ENCODE assay signal across 1 cellular context in the genomic region with DNA sequence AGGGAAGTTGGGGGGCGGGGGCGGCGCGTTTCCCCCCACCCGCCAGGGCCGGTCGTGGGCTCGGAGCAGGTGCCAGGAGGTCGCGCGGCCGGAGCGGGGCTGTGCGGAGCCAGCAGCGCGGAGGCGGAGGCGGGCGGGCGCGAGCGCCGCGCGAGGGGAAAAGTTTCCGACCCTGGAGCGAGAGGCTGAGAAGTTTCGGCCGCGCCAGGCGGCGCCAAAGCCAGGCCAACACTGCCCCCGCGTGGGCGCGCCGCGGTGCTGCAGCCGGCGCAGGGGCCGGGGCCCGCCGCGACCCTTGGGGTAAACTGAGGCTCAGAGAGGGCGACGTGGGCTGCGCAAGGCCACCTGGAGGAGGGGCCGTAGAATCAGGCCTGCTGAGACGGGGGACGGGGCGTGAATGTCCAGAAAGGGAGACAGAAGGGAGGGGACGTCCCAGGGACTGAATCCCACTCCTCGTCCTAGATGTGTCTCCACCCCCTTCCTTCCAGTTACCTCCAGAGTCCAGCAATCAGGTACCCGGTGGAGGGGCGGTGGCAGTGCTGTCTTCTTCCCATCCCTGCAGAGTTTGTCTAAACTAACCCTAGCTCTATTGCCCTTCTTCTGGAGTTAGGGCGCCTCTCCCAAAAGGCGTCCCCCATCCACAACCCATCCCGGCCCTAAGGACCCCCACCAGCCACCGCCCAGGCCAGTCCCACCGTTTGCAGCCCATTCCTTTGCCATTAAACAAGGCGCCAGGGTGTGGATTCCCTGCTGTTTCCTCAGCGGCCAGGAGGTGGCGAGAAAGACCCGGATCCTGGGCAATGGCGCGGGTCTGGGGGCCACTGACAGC.
TF ChIP-seq lines count a peak whose summit lies in the region.

No MANE protein-coding gene starts in this region.

TF ChIP-seq in K562, 482 proteins besides CTCF, POLR2A, EP300 and RAD21 (continues in another document):
- TF ChIP-seq XRCC5 (IDR thresholded peaks at IDR 0.05; ENCODE audit: low read depth, low read length) (no peak), NCOA1 (IDR thresholded peaks at IDR 0.05; ENCODE audit: low read depth) (no peak), ZNF766 (CRISPR knock-in tag; conservative IDR thresholded peaks at IDR 0.05) (no peak), ZNF707 (CRISPR knock-in tag; conservative IDR thresholded peaks at IDR 0.05) (no peak), ZNF274 (IDR thresholded peaks at IDR 0.05; ENCODE audit: borderline replicate concordance, low read depth, low read length) (no peak), STAT5B (CRISPR knock-in tag; IDR thresholded peaks at IDR 0.05) (no peak), EP400 (IDR thresholded peaks at IDR 0.05) (no peak), CBFB (CRISPR knock-in tag; IDR thresholded peaks at IDR 0.05) (0 out of 2 replicates have a peak, but pooled peaks have one; percentile 57), MTA3 (IDR thresholded peaks at IDR 0.05; ENCODE audit: borderline replicate concordance) (peak; percentile 90; the same call in 1 of the 2 replicates), POLR2H (tag; IDR thresholded peaks at IDR 0.05; ENCODE audit: low read depth) (no peak), ZC3H11A (IDR thresholded peaks at IDR 0.05; ENCODE audit: low read depth, low read length) (no peak), ZNF507 (tag; conservative IDR thresholded peaks at IDR 0.05) (no peak), TEAD2 (tag; IDR thresholded peaks at IDR 0.05) (no peak), MYC (IDR thresholded peaks at IDR 0.05; ENCODE audit: low read depth, low read length) (peak; percentile 45), MYC (CRISPR knock-in tag; IDR thresholded peaks at IDR 0.05; ENCODE audit: borderline replicate concordance, low read depth) (no peak), WHSC1 (IDR thresholded peaks at IDR 0.05; ENCODE audit: low read length) (no peak), ZKSCAN3 (CRISPR knock-in tag; IDR thresholded peaks at IDR 0.05) (no peak), PML (IDR thresholded peaks at IDR 0.05; ENCODE audit: low read length) (no peak), CTBP1 (IDR thresholded peaks at IDR 0.05; ENCODE audit: borderline replicate concordance) (peak; percentile 86), MCM3 (IDR thresholded peaks at IDR 0.05) (no peak), ZBTB17 (CRISPR knock-in tag; IDR thresholded peaks at IDR 0.05) (no peak), NEUROD1 (IDR thresholded peaks at IDR 0.05; ENCODE audit: borderline replicate concordance, low read depth, low read length, partially characterized antibody) (no peak), CBX2 (IDR thresholded peaks at IDR 0.05; ENCODE audit: insufficient read depth, low read length, poor library complexity, severe bottlenecking) (no peak), FOXP1 (CRISPR knock-in tag; IDR thresholded peaks at IDR 0.05) (0 out of 2 replicates have a peak, but pooled peaks have one; percentile 20), NONO (IDR thresholded peaks at IDR 0.05; ENCODE audit: low read depth in 2 of 2, low read length in 1 of 2) (peak in 1 of 2 experiments; percentile 91; a peak in 2 of 4 replicates), PTBP1 (IDR thresholded peaks at IDR 0.05; ENCODE audit: low read depth, low read length) (no peak), CBX5 (IDR thresholded peaks at IDR 0.05; ENCODE audit: borderline replicate concordance, low read depth) (no peak), IRF2 (CRISPR knock-in tag; IDR thresholded peaks at IDR 0.05) (no peak), RFX7 (CRISPR knock-in tag; IDR thresholded peaks at IDR 0.05) (no peak), SMAD1 (IDR thresholded peaks at IDR 0.05; ENCODE audit: low read depth, low read length, partially characterized antibody) (no peak), ZBED1 (IDR thresholded peaks at IDR 0.05) (no peak), ZNF134 (CRISPR knock-in tag; conservative IDR thresholded peaks at IDR 0.05) (peak; percentile 72), RHOXF2B (CRISPR knock-in tag; conservative IDR thresholded peaks at IDR 0.05) (no peak), MCM5 (IDR thresholded peaks at IDR 0.05; ENCODE audit: low read depth) (no peak), PTRF (tag; IDR thresholded peaks at IDR 0.05) (no peak), GTF2E2 (tag; IDR thresholded peaks at IDR 0.05) (no peak), KHSRP (IDR thresholded peaks at IDR 0.05) (no peak)
- TF ChIP-seq, protein P1, sequence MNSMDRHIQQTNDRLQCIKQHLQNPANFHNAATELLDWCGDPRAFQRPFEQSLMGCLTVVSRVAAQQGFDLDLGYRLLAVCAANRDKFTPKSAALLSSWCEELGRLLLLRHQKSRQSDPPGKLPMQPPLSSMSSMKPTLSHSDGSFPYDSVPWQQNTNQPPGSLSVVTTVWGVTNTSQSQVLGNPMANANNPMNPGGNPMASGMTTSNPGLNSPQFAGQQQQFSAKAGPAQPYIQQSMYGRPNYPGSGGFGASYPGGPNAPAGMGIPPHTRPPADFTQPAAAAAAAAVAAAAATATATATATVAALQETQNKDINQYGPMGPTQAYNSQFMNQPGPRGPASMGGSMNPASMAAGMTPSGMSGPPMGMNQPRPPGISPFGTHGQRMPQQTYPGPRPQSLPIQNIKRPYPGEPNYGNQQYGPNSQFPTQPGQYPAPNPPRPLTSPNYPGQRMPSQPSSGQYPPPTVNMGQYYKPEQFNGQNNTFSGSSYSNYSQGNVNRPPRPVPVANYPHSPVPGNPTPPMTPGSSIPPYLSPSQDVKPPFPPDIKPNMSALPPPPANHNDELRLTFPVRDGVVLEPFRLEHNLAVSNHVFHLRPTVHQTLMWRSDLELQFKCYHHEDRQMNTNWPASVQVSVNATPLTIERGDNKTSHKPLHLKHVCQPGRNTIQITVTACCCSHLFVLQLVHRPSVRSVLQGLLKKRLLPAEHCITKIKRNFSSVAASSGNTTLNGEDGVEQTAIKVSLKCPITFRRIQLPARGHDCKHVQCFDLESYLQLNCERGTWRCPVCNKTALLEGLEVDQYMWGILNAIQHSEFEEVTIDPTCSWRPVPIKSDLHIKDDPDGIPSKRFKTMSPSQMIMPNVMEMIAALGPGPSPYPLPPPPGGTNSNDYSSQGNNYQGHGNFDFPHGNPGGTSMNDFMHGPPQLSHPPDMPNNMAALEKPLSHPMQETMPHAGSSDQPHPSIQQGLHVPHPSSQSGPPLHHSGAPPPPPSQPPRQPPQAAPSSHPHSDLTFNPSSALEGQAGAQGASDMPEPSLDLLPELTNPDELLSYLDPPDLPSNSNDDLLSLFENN (IDR thresholded peaks at IDR 0.05; ENCODE audit: low read depth in 2 of 2, low read length in 2 of 2) = no peak
- TF ChIP-seq, protein P2, sequence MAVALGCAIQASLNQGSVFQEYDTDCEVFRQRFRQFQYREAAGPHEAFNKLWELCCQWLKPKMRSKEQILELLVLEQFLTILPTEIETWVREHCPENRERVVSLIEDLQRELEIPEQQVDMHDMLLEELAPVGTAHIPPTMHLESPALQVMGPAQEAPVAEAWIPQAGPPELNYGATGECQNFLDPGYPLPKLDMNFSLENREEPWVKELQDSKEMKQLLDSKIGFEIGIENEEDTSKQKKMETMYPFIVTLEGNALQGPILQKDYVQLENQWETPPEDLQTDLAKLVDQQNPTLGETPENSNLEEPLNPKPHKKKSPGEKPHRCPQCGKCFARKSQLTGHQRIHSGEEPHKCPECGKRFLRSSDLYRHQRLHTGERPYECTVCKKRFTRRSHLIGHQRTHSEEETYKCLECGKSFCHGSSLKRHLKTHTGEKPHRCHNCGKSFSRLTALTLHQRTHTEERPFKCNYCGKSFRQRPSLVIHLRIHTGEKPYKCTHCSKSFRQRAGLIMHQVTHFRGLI (CRISPR knock-in tag; IDR thresholded peaks at IDR 0.05) = no peak
- TF ChIP-seq, protein P3, sequence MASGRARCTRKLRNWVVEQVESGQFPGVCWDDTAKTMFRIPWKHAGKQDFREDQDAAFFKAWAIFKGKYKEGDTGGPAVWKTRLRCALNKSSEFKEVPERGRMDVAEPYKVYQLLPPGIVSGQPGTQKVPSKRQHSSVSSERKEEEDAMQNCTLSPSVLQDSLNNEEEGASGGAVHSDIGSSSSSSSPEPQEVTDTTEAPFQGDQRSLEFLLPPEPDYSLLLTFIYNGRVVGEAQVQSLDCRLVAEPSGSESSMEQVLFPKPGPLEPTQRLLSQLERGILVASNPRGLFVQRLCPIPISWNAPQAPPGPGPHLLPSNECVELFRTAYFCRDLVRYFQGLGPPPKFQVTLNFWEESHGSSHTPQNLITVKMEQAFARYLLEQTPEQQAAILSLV (tag; IDR thresholded peaks at IDR 0.05) = no peak
- TF ChIP-seq, protein P4, sequence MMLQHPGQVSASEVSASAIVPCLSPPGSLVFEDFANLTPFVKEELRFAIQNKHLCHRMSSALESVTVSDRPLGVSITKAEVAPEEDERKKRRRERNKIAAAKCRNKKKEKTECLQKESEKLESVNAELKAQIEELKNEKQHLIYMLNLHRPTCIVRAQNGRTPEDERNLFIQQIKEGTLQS (IDR thresholded peaks at IDR 0.05) = no peak
- TF ChIP-seq, protein P4 (CRISPR knock-in tag; conservative IDR thresholded peaks at IDR 0.05) = 0 out of 2 replicates have a peak, but pooled peaks have one; percentile 28
- TF ChIP-seq, protein P5, sequence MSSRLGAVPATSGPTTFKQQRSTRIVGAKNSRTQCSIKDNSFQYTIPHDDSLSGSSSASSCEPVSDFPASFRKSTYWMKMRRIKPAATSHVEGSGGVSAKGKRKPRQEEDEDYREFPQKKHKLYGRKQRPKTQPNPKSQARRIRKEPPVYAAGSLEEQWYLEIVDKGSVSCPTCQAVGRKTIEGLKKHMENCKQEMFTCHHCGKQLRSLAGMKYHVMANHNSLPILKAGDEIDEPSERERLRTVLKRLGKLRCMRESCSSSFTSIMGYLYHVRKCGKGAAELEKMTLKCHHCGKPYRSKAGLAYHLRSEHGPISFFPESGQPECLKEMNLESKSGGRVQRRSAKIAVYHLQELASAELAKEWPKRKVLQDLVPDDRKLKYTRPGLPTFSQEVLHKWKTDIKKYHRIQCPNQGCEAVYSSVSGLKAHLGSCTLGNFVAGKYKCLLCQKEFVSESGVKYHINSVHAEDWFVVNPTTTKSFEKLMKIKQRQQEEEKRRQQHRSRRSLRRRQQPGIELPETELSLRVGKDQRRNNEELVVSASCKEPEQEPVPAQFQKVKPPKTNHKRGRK (tag; IDR thresholded peaks at IDR 0.05) = no peak
- TF ChIP-seq, protein P6, sequence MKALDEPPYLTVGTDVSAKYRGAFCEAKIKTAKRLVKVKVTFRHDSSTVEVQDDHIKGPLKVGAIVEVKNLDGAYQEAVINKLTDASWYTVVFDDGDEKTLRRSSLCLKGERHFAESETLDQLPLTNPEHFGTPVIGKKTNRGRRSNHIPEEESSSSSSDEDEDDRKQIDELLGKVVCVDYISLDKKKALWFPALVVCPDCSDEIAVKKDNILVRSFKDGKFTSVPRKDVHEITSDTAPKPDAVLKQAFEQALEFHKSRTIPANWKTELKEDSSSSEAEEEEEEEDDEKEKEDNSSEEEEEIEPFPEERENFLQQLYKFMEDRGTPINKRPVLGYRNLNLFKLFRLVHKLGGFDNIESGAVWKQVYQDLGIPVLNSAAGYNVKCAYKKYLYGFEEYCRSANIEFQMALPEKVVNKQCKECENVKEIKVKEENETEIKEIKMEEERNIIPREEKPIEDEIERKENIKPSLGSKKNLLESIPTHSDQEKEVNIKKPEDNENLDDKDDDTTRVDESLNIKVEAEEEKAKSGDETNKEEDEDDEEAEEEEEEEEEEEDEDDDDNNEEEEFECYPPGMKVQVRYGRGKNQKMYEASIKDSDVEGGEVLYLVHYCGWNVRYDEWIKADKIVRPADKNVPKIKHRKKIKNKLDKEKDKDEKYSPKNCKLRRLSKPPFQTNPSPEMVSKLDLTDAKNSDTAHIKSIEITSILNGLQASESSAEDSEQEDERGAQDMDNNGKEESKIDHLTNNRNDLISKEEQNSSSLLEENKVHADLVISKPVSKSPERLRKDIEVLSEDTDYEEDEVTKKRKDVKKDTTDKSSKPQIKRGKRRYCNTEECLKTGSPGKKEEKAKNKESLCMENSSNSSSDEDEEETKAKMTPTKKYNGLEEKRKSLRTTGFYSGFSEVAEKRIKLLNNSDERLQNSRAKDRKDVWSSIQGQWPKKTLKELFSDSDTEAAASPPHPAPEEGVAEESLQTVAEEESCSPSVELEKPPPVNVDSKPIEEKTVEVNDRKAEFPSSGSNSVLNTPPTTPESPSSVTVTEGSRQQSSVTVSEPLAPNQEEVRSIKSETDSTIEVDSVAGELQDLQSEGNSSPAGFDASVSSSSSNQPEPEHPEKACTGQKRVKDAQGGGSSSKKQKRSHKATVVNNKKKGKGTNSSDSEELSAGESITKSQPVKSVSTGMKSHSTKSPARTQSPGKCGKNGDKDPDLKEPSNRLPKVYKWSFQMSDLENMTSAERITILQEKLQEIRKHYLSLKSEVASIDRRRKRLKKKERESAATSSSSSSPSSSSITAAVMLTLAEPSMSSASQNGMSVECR (CRISPR knock-in tag; IDR thresholded peaks at IDR 0.05) = no peak
- TF ChIP-seq, protein P7, sequence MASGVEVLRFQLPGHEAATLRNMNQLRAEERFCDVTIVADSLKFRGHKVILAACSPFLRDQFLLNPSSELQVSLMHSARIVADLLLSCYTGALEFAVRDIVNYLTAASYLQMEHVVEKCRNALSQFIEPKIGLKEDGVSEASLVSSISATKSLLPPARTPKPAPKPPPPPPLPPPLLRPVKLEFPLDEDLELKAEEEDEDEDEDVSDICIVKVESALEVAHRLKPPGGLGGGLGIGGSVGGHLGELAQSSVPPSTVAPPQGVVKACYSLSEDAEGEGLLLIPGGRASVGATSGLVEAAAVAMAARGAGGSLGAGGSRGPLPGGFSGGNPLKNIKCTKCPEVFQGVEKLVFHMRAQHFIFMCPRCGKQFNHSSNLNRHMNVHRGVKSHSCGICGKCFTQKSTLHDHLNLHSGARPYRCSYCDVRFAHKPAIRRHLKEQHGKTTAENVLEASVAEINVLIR (CRISPR knock-in tag; IDR thresholded peaks at IDR 0.05) = no peak
- TF ChIP-seq, protein P8, sequence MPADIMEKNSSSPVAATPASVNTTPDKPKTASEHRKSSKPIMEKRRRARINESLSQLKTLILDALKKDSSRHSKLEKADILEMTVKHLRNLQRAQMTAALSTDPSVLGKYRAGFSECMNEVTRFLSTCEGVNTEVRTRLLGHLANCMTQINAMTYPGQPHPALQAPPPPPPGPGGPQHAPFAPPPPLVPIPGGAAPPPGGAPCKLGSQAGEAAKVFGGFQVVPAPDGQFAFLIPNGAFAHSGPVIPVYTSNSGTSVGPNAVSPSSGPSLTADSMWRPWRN (IDR thresholded peaks at IDR 0.05; ENCODE audit: low read depth) = no peak
- TF ChIP-seq, protein P9, sequence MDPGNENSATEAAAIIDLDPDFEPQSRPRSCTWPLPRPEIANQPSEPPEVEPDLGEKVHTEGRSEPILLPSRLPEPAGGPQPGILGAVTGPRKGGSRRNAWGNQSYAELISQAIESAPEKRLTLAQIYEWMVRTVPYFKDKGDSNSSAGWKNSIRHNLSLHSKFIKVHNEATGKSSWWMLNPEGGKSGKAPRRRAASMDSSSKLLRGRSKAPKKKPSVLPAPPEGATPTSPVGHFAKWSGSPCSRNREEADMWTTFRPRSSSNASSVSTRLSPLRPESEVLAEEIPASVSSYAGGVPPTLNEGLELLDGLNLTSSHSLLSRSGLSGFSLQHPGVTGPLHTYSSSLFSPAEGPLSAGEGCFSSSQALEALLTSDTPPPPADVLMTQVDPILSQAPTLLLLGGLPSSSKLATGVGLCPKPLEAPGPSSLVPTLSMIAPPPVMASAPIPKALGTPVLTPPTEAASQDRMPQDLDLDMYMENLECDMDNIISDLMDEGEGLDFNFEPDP (CRISPR knock-in tag; IDR thresholded peaks at IDR 0.05) = 0 out of 2 replicates have a peak, but pooled peaks have one; percentile 64
- TF ChIP-seq, protein P10, sequence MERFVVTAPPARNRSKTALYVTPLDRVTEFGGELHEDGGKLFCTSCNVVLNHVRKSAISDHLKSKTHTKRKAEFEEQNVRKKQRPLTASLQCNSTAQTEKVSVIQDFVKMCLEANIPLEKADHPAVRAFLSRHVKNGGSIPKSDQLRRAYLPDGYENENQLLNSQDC (CRISPR knock-in tag; IDR thresholded peaks at IDR 0.05) = no peak
